ENCODE assay signal across 13 cellular contexts in the genomic region with DNA sequence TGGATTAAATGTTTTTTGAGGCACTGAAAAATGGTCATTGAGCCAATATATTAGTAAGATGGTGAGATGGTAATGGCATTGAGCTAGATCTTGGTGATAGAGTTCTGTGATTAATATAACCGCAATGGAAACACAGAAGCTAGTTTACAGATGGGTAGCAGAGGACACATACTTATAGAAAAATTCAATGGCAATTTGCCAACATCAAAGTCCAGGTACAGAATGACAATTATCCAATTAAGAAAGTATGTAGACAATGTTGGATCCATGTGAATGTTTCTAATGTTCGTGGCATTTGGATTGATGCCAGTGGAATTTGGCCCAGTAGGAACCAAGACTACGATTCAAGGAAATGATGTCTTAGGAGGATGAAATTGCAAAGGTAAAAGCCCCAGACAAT.
DNase-seq lines count a peak whose midpoint lies in the region; ATAC-seq and TF ChIP-seq lines count a peak whose summit lies in the region.
"Had no signal": no experiment of that assay in that cellular context is flagged by ENCODE, and none has a peak within 500 bp of the region (broad histone marks: within the 10 kb centered on the region; RNA-seq: fewer than 3 reads in every experiment).

No MANE protein-coding gene starts in this region.

- peak; percentile 75 for DNase-seq in GM23248
- DNase-seq in PC-3 = peak; percentile 94
- peak; percentile 94 for DNase-seq in dermis blood vessel endothelial cell
- DNase-seq in non-pigmented ciliary epithelial cell (ENCODE audit: low read depth) = peak; percentile 77
- no peak for DNase-seq in CD8-positive, alpha-beta memory T cell
- no peak for DNase-seq in activated CD8-positive, alpha-beta memory T cell treated with anti-CD3 and anti-CD28 coated beads, Interleukin-2, amount 50 U/mL, for 48 hours
- no peak for DNase-seq in superior temporal gyrus (ENCODE audit: extremely low spot score)
- DNase-seq: left colon, NCI-H1417, WERI-Rb-1 had no signal

- no peaks in the 10 kb centered on the region for H3K27me3 Mint-ChIP-seq in CD8-positive, alpha-beta memory T cell
- H3K27me3 Mint-ChIP-seq: dendritic cell treated with granulocyte-macrophage colony-stimulating factor and Interleukin-4, amounts not matched to agents 40 ng/mL and 50 ng/mL, for 4 days had no signal

- 22% methylated on average over 3 of the region's 3 CpGs for whole genome bisulfite sequencing in GM23248 (ENCODE audit: low coverage in 1 of 2, low lambda C conversion rate in 2 of 2, missing lambda C conversion rate in 2 of 2), 2 experiments

- POLR2A ChIA-PET in PC-3 (lab: Charles Lee; ENCODE audit: unreplicated experiment) = no interaction called here
- POLR2A ChIA-PET in CD8-positive, alpha-beta memory T cell (lab: Charles Lee) = no interaction called here

- no peak overlapping the region for H3K4me3 Mint-ChIP-seq in CD8-positive, alpha-beta memory T cell
- H3K4me3 Mint-ChIP-seq: activated naive CD8-positive, alpha-beta T cell; dendritic cell treated with granulocyte-macrophage colony-stimulating factor and Interleukin-4, amounts not matched to agents 40 ng/mL and 50 ng/mL, for 4 days had no signal

- H3K27ac ChIP-seq in GM23248 (no peak overlapping the region), PC-3 (ENCODE audit: low read length) (no peak overlapping the region)
- H3K27ac ChIP-seq in CD8-positive, alpha-beta memory T cell (ENCODE audit: low read depth, low read length) = no peak overlapping the region
- H3K27ac ChIP-seq: WERI-Rb-1 had no signal

- H3K9me3 ChIP-seq in GM23248 (ENCODE audit: low read depth) = no peaks in the 10 kb centered on the region
- H3K9me3 ChIP-seq in PC-3 (ENCODE audit: low read length) = no peaks in the 10 kb centered on the region
- no peaks in the 10 kb centered on the region for H3K9me3 ChIP-seq in CD8-positive, alpha-beta memory T cell (ENCODE audit: low read length)

- H3K9me3 Mint-ChIP-seq in CD8-positive, alpha-beta memory T cell = peaks cover 7 to 34% (median 14%) of the 10 kb centered on the region in 5 donors

- ATAC-seq in PC-3 = peak; percentile 75
- no peak for ATAC-seq in GM18520 (IDR thresholded peaks at IDR 0.05; ENCODE audit: unreplicated experiment)
- ATAC-seq: left colon had no signal

- no peaks in the 10 kb centered on the region for H4K20me1 ChIP-seq in GM23248 (ENCODE audit: insufficient read depth)
- H4K20me1 ChIP-seq in PC-3 (ENCODE audit: low read length) = no peaks in the 10 kb centered on the region

- no peak overlapping the region for H3K27ac Mint-ChIP-seq in CD8-positive, alpha-beta memory T cell
- H3K27ac Mint-ChIP-seq: activated naive CD8-positive, alpha-beta T cell; dendritic cell treated with granulocyte-macrophage colony-stimulating factor and Interleukin-4, amounts not matched to agents 40 ng/mL and 50 ng/mL, for 4 days had no signal

- intact Hi-C loops in PC-3 (cut with micrococcal nuclease) = no loop called here

- H3K4me2 ChIP-seq in GM23248 (ENCODE audit: unreplicated experiment) = peak overlapping the region; percentile 0
- peak overlapping the region; percentile 48 for H3K4me2 ChIP-seq in PC-3 (ENCODE audit: low read length)

- BruUV-seq in PC-3 (replicated peaks; lab: Mats Ljungman, UMichigan) = no TSS peak

- H3K4me3 ChIP-seq in GM23248 (no peak overlapping the region), PC-3 (ENCODE audit: low read length) (no peak overlapping the region)
- H3K4me3 ChIP-seq in CD8-positive, alpha-beta memory T cell (ENCODE audit: low read length) = no peak overlapping the region

- H3K9me2 ChIP-seq in GM23248 (ENCODE audit: insufficient read depth) (no peaks in the 10 kb centered on the region), PC-3 (replicated peaks; ENCODE audit: low read length) (0 out of 2 replicates have a peak, but pooled peaks cover 4% of the 10 kb centered on the region)

- H2AFZ ChIP-seq in GM23248 (no peak overlapping the region), PC-3 (ENCODE audit: low read length) (no peak overlapping the region)

- no peaks in the 10 kb centered on the region for H3K27me3 ChIP-seq in GM23248 (replicated peaks; ENCODE audit: insufficient read depth)
- no peaks in the 10 kb centered on the region for H3K27me3 ChIP-seq in PC-3 (ENCODE audit: low read length)
- H3K27me3 ChIP-seq in CD8-positive, alpha-beta memory T cell (ENCODE audit: insufficient read depth, low read length, poor library complexity, severe bottlenecking) = no peaks in the 10 kb centered on the region

- H3K4me1 Mint-ChIP-seq in CD8-positive, alpha-beta memory T cell = no peaks in the 10 kb centered on the region

- H3F3A ChIP-seq in GM23248 (ENCODE audit: insufficient read depth) (0 out of 2 replicates have a peak, but pooled peaks cover 7% of the 10 kb centered on the region), PC-3 (ENCODE audit: low read length, unreplicated experiment) (no peaks in the 10 kb centered on the region)

- no peaks in the 10 kb centered on the region for H3K36me3 Mint-ChIP-seq in CD8-positive, alpha-beta memory T cell
- H3K36me3 Mint-ChIP-seq: activated naive CD8-positive, alpha-beta T cell had no signal

- CTCF ChIA-PET in PC-3 (lab: Charles Lee) = no interaction called here
- CTCF ChIA-PET in CD8-positive, alpha-beta memory T cell (lab: Charles Lee) = no interaction called here

- in situ Hi-C loops in GM23248 (cut with MboI) = no loop called here

- H3K36me3 ChIP-seq in GM23248 (ENCODE audit: low read depth) (no peaks in the 10 kb centered on the region), PC-3 (ENCODE audit: low read depth, low read length) (no peaks in the 10 kb centered on the region)
- H3K36me3 ChIP-seq in CD8-positive, alpha-beta memory T cell (ENCODE audit: insufficient read depth, low read length) = no peaks in the 10 kb centered on the region
- H3K36me3 ChIP-seq: WERI-Rb-1 had no signal

- H3K9ac ChIP-seq in GM23248 (no peak overlapping the region), PC-3 (ENCODE audit: low read length) (no peak overlapping the region)

- TF ChIP-seq CTCF in PC-3 (conservative IDR thresholded peaks at IDR 0.05; ENCODE audit: low read depth, low read length) = no peak

- H3K79me2 ChIP-seq in GM23248 (ENCODE audit: insufficient read depth) = no peaks in the 10 kb centered on the region
- H3K79me2 ChIP-seq in PC-3 (ENCODE audit: low read length) = no peaks in the 10 kb centered on the region

- H3K4me1 ChIP-seq in GM23248 (ENCODE audit: insufficient read depth) (peaks cover 13% of the 10 kb centered on the region), PC-3 (ENCODE audit: insufficient read depth, low read length) (peaks cover 16% of the 10 kb centered on the region)
- no peaks in the 10 kb centered on the region for H3K4me1 ChIP-seq in CD8-positive, alpha-beta memory T cell (ENCODE audit: insufficient read depth, low read length)

Comparison
In these comparisons a context has a peak if more than half of its experiments do, and no peak if none do; other contexts are left out.
1. DNase-seq: peak in GM23248 (single experiment), PC-3 (single experiment), dermis blood vessel endothelial cell (single experiment) and non-pigmented ciliary epithelial cell (single experiment); none in CD8-positive, alpha-beta memory T cell (0 of 5), activated CD8-positive, alpha-beta memory T cell treated with anti-CD3 and anti-CD28 coated beads, Interleukin-2, amount 50 U/mL, for 48 hours (single experiment) and superior temporal gyrus (single experiment).